ENCODE assay signal across 3 cellular contexts in the genomic region with DNA sequence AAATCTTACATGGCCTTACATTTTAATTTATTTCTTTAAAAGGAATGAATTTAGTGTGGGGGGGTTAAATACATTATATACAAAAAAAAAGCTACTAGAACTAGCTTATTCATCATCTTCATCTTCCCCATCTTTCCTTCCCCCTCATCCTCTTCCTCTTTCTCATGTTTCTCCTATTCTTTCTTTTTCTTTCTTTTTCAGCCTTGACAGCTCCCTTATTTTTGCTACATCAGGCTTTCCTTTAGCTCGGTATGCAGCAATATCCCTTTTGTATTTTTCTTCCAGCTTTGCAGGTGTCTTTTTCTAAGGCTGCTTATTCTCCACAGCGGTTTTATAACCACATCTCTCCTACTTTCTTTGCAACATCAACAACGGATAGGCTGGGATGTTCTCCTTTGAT.
A peak's percentile ranks its signal among the peaks of the same experiment; 100 is the strongest.
TF ChIP-seq lines count a peak whose summit lies in the region.

No MANE protein-coding gene starts in this region.

TF ChIP-seq in A549, 52 proteins besides CTCF, POLR2A, EP300 and RAD21:
- TF ChIP-seq TFCP2L1 (CRISPR knock-in tag; IDR thresholded peaks at IDR 0.05) (no peak), MAFK (IDR thresholded peaks at IDR 0.05; ENCODE audit: partially characterized antibody) (peak; percentile 25)

TF ChIP-seq in GM23338, 12 proteins besides CTCF, POLR2A, EP300 and RAD21:
- TF ChIP-seq EZH2phosphoT487 (IDR thresholded peaks at IDR 0.05; ENCODE audit: unreplicated experiment) (no peak), ZNF114 (CRISPR knock-in tag; IDR thresholded peaks at IDR 0.05) (no peak), CREB1 (CRISPR knock-in tag; IDR thresholded peaks at IDR 0.05; ENCODE audit: low read depth) (no peak), JUNB (IDR thresholded peaks at IDR 0.05; ENCODE audit: unreplicated experiment) (no peak), ZNF462 (CRISPR knock-in tag; IDR thresholded peaks at IDR 0.05) (no peak), POLR2AphosphoS5 (IDR thresholded peaks at IDR 0.05; ENCODE audit: low read depth) (no peak), NANOG (IDR thresholded peaks at IDR 0.05; ENCODE audit: borderline replicate concordance) (no peak)
- TF ChIP-seq, protein P1, sequence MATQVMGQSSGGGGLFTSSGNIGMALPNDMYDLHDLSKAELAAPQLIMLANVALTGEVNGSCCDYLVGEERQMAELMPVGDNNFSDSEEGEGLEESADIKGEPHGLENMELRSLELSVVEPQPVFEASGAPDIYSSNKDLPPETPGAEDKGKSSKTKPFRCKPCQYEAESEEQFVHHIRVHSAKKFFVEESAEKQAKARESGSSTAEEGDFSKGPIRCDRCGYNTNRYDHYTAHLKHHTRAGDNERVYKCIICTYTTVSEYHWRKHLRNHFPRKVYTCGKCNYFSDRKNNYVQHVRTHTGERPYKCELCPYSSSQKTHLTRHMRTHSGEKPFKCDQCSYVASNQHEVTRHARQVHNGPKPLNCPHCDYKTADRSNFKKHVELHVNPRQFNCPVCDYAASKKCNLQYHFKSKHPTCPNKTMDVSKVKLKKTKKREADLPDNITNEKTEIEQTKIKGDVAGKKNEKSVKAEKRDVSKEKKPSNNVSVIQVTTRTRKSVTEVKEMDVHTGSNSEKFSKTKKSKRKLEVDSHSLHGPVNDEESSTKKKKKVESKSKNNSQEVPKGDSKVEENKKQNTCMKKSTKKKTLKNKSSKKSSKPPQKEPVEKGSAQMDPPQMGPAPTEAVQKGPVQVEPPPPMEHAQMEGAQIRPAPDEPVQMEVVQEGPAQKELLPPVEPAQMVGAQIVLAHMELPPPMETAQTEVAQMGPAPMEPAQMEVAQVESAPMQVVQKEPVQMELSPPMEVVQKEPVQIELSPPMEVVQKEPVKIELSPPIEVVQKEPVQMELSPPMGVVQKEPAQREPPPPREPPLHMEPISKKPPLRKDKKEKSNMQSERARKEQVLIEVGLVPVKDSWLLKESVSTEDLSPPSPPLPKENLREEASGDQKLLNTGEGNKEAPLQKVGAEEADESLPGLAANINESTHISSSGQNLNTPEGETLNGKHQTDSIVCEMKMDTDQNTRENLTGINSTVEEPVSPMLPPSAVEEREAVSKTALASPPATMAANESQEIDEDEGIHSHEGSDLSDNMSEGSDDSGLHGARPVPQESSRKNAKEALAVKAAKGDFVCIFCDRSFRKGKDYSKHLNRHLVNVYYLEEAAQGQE (IDR thresholded peaks at IDR 0.05; ENCODE audit: unreplicated experiment) = no peak
- TF ChIP-seq, protein P2, sequence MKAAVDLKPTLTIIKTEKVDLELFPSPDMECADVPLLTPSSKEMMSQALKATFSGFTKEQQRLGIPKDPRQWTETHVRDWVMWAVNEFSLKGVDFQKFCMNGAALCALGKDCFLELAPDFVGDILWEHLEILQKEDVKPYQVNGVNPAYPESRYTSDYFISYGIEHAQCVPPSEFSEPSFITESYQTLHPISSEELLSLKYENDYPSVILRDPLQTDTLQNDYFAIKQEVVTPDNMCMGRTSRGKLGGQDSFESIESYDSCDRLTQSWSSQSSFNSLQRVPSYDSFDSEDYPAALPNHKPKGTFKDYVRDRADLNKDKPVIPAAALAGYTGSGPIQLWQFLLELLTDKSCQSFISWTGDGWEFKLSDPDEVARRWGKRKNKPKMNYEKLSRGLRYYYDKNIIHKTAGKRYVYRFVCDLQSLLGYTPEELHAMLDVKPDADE (IDR thresholded peaks at IDR 0.05) = no peak

TF ChIP-seq in K562, 482 proteins besides CTCF, POLR2A, EP300 and RAD21:
- TF ChIP-seq NCOA1 (IDR thresholded peaks at IDR 0.05; ENCODE audit: low read depth) (no peak), C11orf30 (IDR thresholded peaks at IDR 0.05; ENCODE audit: low read depth) (peak; percentile 51; the same call in 1 of the 2 replicates), XRCC5 (IDR thresholded peaks at IDR 0.05; ENCODE audit: low read depth, low read length) (no peak), ZNF77 (CRISPR knock-in tag; IDR thresholded peaks at IDR 0.05) (no peak), PPARD (CRISPR knock-in tag; IDR thresholded peaks at IDR 0.05) (no peak), ZNF316 (IDR thresholded peaks at IDR 0.05) (peak; percentile 65)
